In the genomic region with DNA sequence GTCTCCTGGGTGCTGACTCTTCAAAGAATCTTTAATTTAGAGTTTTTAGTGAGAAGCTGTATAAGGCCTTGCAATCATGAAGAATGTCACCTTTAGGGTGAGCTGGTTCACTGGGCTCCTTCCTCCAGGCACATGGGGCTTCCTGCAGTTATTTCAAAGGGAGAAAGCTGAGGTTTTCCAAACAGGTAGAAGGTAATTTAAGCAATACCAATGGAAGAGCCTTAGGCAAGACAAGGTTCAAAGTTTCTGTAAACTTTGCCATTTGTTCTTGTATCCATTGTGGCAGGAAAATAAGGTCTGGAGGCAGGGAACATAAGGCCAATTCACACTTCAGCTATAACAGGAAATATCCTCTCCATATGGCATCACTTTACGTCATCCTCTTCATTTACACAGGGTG, we compare ENCODE assay signal across 1 cellular context.
TF ChIP-seq lines count a peak whose summit lies in the region.

No MANE protein-coding gene starts in this region.

TF ChIP-seq in liver, 16 proteins besides CTCF, POLR2A, EP300 and RAD21 (continued from another document):
- TF ChIP-seq, protein P1, sequence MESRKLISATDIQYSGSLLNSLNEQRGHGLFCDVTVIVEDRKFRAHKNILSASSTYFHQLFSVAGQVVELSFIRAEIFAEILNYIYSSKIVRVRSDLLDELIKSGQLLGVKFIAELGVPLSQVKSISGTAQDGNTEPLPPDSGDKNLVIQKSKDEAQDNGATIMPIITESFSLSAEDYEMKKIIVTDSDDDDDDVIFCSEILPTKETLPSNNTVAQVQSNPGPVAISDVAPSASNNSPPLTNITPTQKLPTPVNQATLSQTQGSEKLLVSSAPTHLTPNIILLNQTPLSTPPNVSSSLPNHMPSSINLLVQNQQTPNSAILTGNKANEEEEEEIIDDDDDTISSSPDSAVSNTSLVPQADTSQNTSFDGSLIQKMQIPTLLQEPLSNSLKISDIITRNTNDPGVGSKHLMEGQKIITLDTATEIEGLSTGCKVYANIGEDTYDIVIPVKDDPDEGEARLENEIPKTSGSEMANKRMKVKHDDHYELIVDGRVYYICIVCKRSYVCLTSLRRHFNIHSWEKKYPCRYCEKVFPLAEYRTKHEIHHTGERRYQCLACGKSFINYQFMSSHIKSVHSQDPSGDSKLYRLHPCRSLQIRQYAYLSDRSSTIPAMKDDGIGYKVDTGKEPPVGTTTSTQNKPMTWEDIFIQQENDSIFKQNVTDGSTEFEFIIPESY (IDR thresholded peaks at IDR 0.05): no peak
- TF ChIP-seq NR2F2 (IDR thresholded peaks at IDR 0.05) (no peak), YY1 (IDR thresholded peaks at IDR 0.05) (peak; percentile 63), HNF4G (IDR thresholded peaks at IDR 0.05) (peak; percentile 30), EGR1 (IDR thresholded peaks at IDR 0.05; ENCODE audit: low read depth in 2 of 2) (no peak), FOXA2 (IDR thresholded peaks at IDR 0.05) (peak; percentile 14), HNF4A (conservative IDR thresholded peaks at IDR 0.05) (peak; percentile 80 to 85), SP1 (IDR thresholded peaks at IDR 0.05) (peak; percentile 83)
- TF ChIP-seq, protein P2, sequence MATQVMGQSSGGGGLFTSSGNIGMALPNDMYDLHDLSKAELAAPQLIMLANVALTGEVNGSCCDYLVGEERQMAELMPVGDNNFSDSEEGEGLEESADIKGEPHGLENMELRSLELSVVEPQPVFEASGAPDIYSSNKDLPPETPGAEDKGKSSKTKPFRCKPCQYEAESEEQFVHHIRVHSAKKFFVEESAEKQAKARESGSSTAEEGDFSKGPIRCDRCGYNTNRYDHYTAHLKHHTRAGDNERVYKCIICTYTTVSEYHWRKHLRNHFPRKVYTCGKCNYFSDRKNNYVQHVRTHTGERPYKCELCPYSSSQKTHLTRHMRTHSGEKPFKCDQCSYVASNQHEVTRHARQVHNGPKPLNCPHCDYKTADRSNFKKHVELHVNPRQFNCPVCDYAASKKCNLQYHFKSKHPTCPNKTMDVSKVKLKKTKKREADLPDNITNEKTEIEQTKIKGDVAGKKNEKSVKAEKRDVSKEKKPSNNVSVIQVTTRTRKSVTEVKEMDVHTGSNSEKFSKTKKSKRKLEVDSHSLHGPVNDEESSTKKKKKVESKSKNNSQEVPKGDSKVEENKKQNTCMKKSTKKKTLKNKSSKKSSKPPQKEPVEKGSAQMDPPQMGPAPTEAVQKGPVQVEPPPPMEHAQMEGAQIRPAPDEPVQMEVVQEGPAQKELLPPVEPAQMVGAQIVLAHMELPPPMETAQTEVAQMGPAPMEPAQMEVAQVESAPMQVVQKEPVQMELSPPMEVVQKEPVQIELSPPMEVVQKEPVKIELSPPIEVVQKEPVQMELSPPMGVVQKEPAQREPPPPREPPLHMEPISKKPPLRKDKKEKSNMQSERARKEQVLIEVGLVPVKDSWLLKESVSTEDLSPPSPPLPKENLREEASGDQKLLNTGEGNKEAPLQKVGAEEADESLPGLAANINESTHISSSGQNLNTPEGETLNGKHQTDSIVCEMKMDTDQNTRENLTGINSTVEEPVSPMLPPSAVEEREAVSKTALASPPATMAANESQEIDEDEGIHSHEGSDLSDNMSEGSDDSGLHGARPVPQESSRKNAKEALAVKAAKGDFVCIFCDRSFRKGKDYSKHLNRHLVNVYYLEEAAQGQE (IDR thresholded peaks at IDR 0.05): no peak
- TF ChIP-seq, protein P3, sequence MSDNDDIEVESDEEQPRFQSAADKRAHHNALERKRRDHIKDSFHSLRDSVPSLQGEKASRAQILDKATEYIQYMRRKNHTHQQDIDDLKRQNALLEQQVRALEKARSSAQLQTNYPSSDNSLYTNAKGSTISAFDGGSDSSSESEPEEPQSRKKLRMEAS (IDR thresholded peaks at IDR 0.05): no peak
